ENCODE assay signal across 2 cellular contexts in the genomic region with DNA sequence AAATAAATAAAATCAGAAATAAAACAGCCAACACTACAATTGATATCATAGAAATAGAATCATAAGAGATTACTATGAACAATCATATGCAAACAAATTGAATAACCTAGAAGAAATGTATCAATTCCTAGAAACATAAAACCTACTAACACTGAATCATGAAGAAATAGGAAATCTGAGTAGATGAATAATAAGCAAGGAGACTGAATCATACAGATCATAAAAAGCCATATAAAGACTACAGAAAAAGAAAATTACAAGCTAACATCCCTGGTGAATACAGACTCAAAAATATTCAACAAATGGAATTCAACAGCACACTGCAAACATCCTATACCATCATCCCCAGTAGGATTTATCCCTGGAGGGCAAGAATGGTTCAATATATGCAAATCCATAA.
A peak's percentile ranks its signal among the peaks of the same experiment; 100 is the strongest.
TF ChIP-seq lines count a peak whose summit lies in the region.

No MANE protein-coding gene starts in this region.

TF ChIP-seq in IMR-90, 13 proteins besides CTCF, POLR2A, EP300 and RAD21:
- TF ChIP-seq SMC3 (IDR thresholded peaks at IDR 0.05; ENCODE audit: low read depth, low read length): no peak
- TF ChIP-seq FOS (IDR thresholded peaks at IDR 0.05; ENCODE audit: low read depth, low read length): no peak

TF ChIP-seq in endothelial cell of umbilical vein, 7 proteins besides CTCF, POLR2A, EP300 and RAD21:
- TF ChIP-seq FOS (IDR thresholded peaks at IDR 0.05; ENCODE audit: borderline replicate concordance, insufficient read depth, low read length): peak; percentile 37
- no peak for TF ChIP-seq MYC (IDR thresholded peaks at IDR 0.05; ENCODE audit: low read depth, low read length)
